In the genomic region with DNA sequence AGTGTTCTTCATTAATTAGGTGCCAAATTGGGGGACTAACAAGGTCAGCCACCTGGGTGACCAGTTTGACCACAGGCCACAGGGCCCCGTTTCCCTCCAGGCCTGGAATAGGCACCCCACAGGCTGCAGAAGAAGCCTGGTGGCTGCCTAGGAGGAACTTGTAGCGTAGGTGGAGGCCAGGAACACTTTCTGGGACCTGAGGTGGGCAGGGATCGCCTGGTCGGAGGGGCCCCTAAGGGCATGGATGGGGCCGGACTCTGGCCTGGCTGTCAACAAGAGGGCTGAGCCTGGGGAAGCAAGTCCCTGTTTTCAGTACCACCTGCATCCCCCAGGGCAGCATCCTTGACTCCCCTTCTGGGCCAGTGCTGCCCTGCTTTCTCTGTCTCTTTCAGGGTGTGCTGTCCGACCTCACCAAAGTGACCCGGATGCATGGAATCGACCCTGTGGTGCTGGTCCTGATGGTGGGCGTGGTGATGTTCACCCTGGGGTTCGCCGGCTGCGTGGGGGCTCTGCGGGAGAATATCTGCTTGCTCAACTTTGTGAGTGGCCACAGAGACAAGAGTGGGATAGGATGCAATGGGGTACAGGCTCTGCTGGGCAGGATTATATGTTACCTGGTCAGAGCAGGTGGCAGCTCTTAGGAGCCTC, we compare ENCODE assay signal across 1 cellular context.
TF ChIP-seq lines count a peak whose summit lies in the region.

No MANE protein-coding gene starts in this region.

TF ChIP-seq in HCT116, 20 proteins besides CTCF, POLR2A, EP300 and RAD21:
- no peak for TF ChIP-seq ZNF274 (IDR thresholded peaks at IDR 0.05; ENCODE audit: low read depth, low read length)
- TF ChIP-seq SRF (IDR thresholded peaks at IDR 0.05; ENCODE audit: low read depth), result no peak
- TF ChIP-seq EZH2phosphoT487 (IDR thresholded peaks at IDR 0.05; ENCODE audit: borderline replicate concordance), result no peak
- TF ChIP-seq ZFX (IDR thresholded peaks at IDR 0.05), result no peak
- TF ChIP-seq ZBTB33 (IDR thresholded peaks at IDR 0.05; ENCODE audit: extremely low read depth, insufficient replicate concordance, low read length), result no peak
- TF ChIP-seq POLR2AphosphoS5 (IDR thresholded peaks at IDR 0.05; ENCODE audit: low read depth, low read length), result no peak
- TF ChIP-seq SIN3A (IDR thresholded peaks at IDR 0.05; ENCODE audit: low read depth), result no peak
- TF ChIP-seq, protein P1, sequence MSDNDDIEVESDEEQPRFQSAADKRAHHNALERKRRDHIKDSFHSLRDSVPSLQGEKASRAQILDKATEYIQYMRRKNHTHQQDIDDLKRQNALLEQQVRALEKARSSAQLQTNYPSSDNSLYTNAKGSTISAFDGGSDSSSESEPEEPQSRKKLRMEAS (IDR thresholded peaks at IDR 0.05), result no peak
- TF ChIP-seq, protein P2, sequence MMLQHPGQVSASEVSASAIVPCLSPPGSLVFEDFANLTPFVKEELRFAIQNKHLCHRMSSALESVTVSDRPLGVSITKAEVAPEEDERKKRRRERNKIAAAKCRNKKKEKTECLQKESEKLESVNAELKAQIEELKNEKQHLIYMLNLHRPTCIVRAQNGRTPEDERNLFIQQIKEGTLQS (IDR thresholded peaks at IDR 0.05), result no peak
- TF ChIP-seq CBX3 (IDR thresholded peaks at IDR 0.05; ENCODE audit: low read depth), result no peak
